1 cellular context compared by ENCODE assay signal in the genomic region with DNA sequence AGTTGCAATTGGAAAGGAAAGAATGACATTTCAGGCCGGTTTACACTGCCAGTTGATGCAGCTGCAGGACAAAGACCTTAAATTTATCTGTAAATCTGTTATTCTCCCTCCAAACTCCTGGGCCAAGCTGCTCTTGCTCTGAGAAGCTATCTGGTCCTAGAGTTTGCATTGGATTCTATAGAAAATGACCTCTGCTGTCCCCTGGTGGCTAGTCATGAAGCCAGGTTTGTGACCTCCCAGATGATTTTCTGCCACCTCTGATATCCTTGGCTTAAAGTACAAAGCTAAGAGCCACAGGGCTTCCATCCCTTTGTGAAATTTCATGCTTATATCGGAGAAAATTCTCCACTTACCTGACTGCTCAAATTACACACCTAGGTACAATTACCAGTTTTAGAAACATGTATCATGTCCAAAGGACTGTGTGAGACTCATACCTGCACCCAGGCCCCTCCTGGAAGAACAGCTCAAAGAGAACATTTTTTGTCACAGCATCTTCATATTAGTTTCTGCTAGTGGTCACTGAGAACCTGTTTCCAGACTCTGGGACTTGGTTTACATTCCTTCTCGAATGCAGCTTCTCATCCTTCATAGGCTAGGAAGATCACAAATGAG.
TF ChIP-seq lines count a peak whose summit lies in the region.

No MANE protein-coding gene starts in this region.

TF ChIP-seq in endothelial cell of umbilical vein, 7 proteins besides CTCF, POLR2A, EP300 and RAD21 (continued from another document):
- no peak for TF ChIP-seq JUN (IDR thresholded peaks at IDR 0.05; ENCODE audit: borderline replicate concordance, insufficient read depth, insufficient read length, low read depth)
- no peak for TF ChIP-seq FOS (IDR thresholded peaks at IDR 0.05; ENCODE audit: borderline replicate concordance, insufficient read depth, low read length)
- TF ChIP-seq POLR2AphosphoS5 (IDR thresholded peaks at IDR 0.05; ENCODE audit: insufficient read depth, low read depth, low read length), result no peak
- TF ChIP-seq GATA2 (IDR thresholded peaks at IDR 0.05; ENCODE audit: insufficient read depth, insufficient read length, low read depth, low read length), result no peak
- no peak for TF ChIP-seq EZH2 (IDR thresholded peaks at IDR 0.05; ENCODE audit: borderline replicate concordance, low read depth, low read length, severe bottlenecking)
- TF ChIP-seq, protein P1, sequence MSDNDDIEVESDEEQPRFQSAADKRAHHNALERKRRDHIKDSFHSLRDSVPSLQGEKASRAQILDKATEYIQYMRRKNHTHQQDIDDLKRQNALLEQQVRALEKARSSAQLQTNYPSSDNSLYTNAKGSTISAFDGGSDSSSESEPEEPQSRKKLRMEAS (IDR thresholded peaks at IDR 0.05; ENCODE audit: insufficient read depth, insufficient read length), result no peak
TF ChIP-seq in endothelial cell of umbilical vein: peak in this region for 0.
